14 cellular contexts compared by ENCODE assay signal in the genomic region with DNA sequence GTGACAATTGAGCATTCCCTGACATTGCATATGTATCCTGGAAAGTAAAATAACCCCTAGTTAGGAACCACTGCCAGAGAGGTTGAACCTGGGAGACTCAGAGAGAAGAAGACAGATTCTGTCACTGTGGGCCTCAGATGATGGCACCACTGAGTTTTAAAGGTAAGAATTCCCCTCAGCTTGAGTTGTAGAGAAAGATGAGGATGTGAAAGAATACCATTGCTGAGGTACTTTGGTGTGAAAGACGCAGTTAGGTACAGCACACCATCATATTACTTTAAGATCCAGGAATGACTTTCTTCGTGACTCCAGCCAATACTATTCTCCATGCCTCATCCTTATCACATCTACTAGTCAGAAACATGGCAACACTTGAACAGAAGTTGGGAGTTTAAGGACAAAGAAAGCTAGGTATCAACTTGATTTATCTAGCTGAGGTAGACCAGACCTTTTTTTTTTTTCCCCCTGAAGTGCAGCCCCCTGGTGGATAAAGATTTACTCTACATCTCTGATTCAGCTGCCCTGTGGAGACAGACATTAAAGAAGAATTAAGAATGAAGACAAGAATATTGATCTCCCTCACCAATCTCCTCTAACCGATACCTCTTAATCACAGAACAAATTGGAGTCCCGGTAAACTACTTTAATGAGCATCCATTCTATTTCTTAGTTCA.
A peak's percentile ranks its signal among the peaks of the same experiment; 100 is the strongest.
DNase-seq lines count a peak whose midpoint lies in the region; ATAC-seq and TF ChIP-seq lines count a peak whose summit lies in the region.
"Had no signal": no experiment of that assay in that cellular context is flagged by ENCODE, and none has a peak within 500 bp of the region (broad histone marks: within the 10 kb centered on the region; RNA-seq: fewer than 3 reads in every experiment).

No MANE protein-coding gene starts in this region.

- H3K9ac ChIP-seq in OCI-LY3 (ENCODE audit: low read length) = no peak overlapping the region
- H3K9ac ChIP-seq in mesendoderm (ENCODE audit: low read length) = no peak overlapping the region

- H3K56ac ChIP-seq in mesendoderm (ENCODE audit: low read length) = no peak overlapping the region

- H3K79me2 ChIP-seq in OCI-LY3 (ENCODE audit: low read length) (no peaks in the 10 kb centered on the region), mesendoderm (ENCODE audit: control insufficient read depth, insufficient read depth, low read length) (no peaks in the 10 kb centered on the region)

- H2BK120ac ChIP-seq in mesendoderm (ENCODE audit: low read depth, low read length) = no peak overlapping the region

- H3K4ac ChIP-seq in mesendoderm (ENCODE audit: low read depth, low read length) = no peak overlapping the region

- H4K20me1 ChIP-seq in OCI-LY3 (ENCODE audit: insufficient read depth, low read length) = no peaks in the 10 kb centered on the region

- H3K27ac ChIP-seq in OCI-LY3 (ENCODE audit: low read length) = peak overlapping the region; percentile 56
- no peak overlapping the region for H3K27ac ChIP-seq in mesendoderm (ENCODE audit: low read depth, low read length)
- H3K27ac ChIP-seq: ascending aorta, esophagus squamous epithelium, pancreas, thoracic aorta had no signal

- H3K36me3 ChIP-seq in OCI-LY3 (replicated peaks; ENCODE audit: low read depth, low read length) (no peaks in the 10 kb centered on the region), mesendoderm (ENCODE audit: control insufficient read depth, insufficient read depth, low read length) (no peaks in the 10 kb centered on the region)
- H3K36me3 ChIP-seq: ascending aorta, esophagus squamous epithelium, pancreas, thoracic aorta had no signal

- WGBS in mesendoderm (ENCODE audit: extremely low coverage, insufficient coverage, low lambda C conversion rate) = no CpG with 5 or more reads among the region's 4 CpGs

- H3K27me3 ChIP-seq in OCI-LY3 (ENCODE audit: low read depth, low read length) (no peaks in the 10 kb centered on the region), mesendoderm (ENCODE audit: insufficient read depth, low read length, poor library complexity) (no peaks in the 10 kb centered on the region)
- H3K27me3 ChIP-seq: ascending aorta, esophagus squamous epithelium, pancreas had no signal

- H2AFZ ChIP-seq in OCI-LY3 (ENCODE audit: low read depth, low read length) = peak overlapping the region; percentile 59; the same call in 1 of the 2 replicates

- H3K9me3 ChIP-seq in OCI-LY3 (ENCODE audit: insufficient read depth, low read length) = no peaks in the 10 kb centered on the region
- H3K9me3 ChIP-seq: ascending aorta, esophagus squamous epithelium, pancreas, thoracic aorta had no signal

- no peak overlapping the region for H4K5ac ChIP-seq in mesendoderm (ENCODE audit: low read length)

- ATAC-seq in GM21786 (IDR thresholded peaks at IDR 0.05; ENCODE audit: unreplicated experiment) = peak; percentile 64
- ATAC-seq: pancreas had no signal

- no peak overlapping the region for H3K18ac ChIP-seq in mesendoderm (ENCODE audit: low read length)

- no peaks in the 10 kb centered on the region for H3K79me1 ChIP-seq in mesendoderm (ENCODE audit: low read length)

- peak overlapping the region; percentile 5; the same call in 1 of the 2 replicates for H3K4me3 ChIP-seq in OCI-LY3 (ENCODE audit: low read length)
- no peak overlapping the region for H3K4me3 ChIP-seq in mesendoderm (ENCODE audit: low read length)
- H3K4me3 ChIP-seq: ascending aorta, esophagus squamous epithelium, pancreas, thoracic aorta had no signal

- no peak overlapping the region for H2BK15ac ChIP-seq in mesendoderm (replicated peaks; ENCODE audit: low read depth)

- H2AK5ac ChIP-seq in mesendoderm (ENCODE audit: low read length) = no peak overlapping the region

- no peak overlapping the region for H2BK5ac ChIP-seq in mesendoderm (ENCODE audit: low read length)

- H3K4me1 ChIP-seq in OCI-LY3 (ENCODE audit: low read length) = peaks cover 23% of the 10 kb centered on the region
- peaks cover 3% of the 10 kb centered on the region for H3K4me1 ChIP-seq in mesendoderm (ENCODE audit: control insufficient read depth, low read depth, low read length)
- H3K4me1 ChIP-seq: ascending aorta, esophagus squamous epithelium, pancreas had no signal

- TF ChIP-seq CTCF in OCI-LY3 (IDR thresholded peaks at IDR 0.05; ENCODE audit: low read depth, low read length) = peak; percentile 63

- H3K23ac ChIP-seq in mesendoderm (ENCODE audit: low read length) = no peak overlapping the region

- DNase-seq in DMS 273 (lab: John Stamatoyannopoulos, UW; ENCODE audit: unreplicated experiment) (peak; percentile 16), DMS 273 treated with DMSO at 0.1 percent for 48 hours (lab: John Stamatoyannopoulos, UW) (no peak), mesendoderm (peak; percentile 46), activated gamma-delta T cell treated with Interleukin-2 at 50 U/mL for 16 hours (no peak), dermis blood vessel endothelial cell (no peak)
- no peak for DNase-seq in effector CD8-positive, alpha-beta T cell (lab: John Stamatoyannopoulos, UW)
- DNase-seq: 8988T, esophagus squamous epithelium, NCI-H2227 treated with DMSO at 0.1 percent for 48 hours, pancreas had no signal

- H4K8ac ChIP-seq in mesendoderm (ENCODE audit: low read depth, low read length) = no peak overlapping the region

- peak overlapping the region; percentile 41 for H3K4me2 ChIP-seq in OCI-LY3 (ENCODE audit: low read length)
- no peak overlapping the region for H3K4me2 ChIP-seq in mesendoderm (ENCODE audit: low read length)

Comparison
In these comparisons a context has a peak if more than half of its experiments do, and no peak if none do; other contexts are left out.
1. DNase-seq: peak in DMS 273 (single experiment) and mesendoderm (single experiment); none in DMS 273 treated with DMSO at 0.1 percent for 48 hours (single experiment), activated gamma-delta T cell treated with Interleukin-2 at 50 U/mL for 16 hours (single experiment), effector CD8-positive, alpha-beta T cell (single experiment) and dermis blood vessel endothelial cell (single experiment).